1 cellular context compared by ENCODE assay signal in the genomic region with DNA sequence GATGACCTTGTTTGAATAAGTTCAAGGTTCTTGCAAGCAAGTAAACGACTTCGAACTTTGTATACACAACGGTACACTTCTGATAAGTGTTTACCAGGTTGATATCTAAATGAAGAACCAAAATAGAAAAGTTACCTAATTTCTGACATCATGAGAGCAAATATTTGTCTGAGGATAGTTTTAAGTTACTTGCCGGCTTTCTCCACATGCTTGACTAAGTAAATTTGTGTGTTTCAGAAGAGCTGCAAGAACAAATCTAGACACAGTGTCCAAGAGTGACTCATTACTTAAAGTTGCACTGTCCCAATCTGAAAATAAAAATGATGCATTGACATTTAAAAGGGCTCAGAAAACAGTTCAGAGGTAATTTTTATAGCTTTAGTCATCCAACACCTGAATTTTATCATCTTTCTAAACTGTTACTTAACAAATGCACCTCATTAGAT.
TF ChIP-seq lines count a peak whose summit lies in the region.

No MANE protein-coding gene starts in this region.

TF ChIP-seq in HepG2, 621 proteins besides CTCF, POLR2A, EP300 and RAD21 (continued from another document and continues in another):
- peak; percentile 49; the same call in 1 of the 2 replicates for TF ChIP-seq NR2C2 (CRISPR knock-in tag; IDR thresholded peaks at IDR 0.05; ENCODE audit: borderline replicate concordance)
- no peak for TF ChIP-seq ZNF577 (CRISPR knock-in tag; IDR thresholded peaks at IDR 0.05; ENCODE audit: borderline replicate concordance, low read depth)
- TF ChIP-seq SOX6 (IDR thresholded peaks at IDR 0.05), result no peak
- TF ChIP-seq SOX6 (CRISPR knock-in tag; IDR thresholded peaks at IDR 0.05), result peak; percentile 38; the same call in 1 of the 2 replicates
- peak; percentile 45; the same call in 1 of the 2 replicates for TF ChIP-seq CREM (IDR thresholded peaks at IDR 0.05)
- no peak for TF ChIP-seq CREM (CRISPR knock-in tag; IDR thresholded peaks at IDR 0.05)
- TF ChIP-seq ZNF441 (CRISPR knock-in tag; IDR thresholded peaks at IDR 0.05; ENCODE audit: borderline replicate concordance), result no peak
- no peak for TF ChIP-seq RARG (CRISPR knock-in tag; IDR thresholded peaks at IDR 0.05; ENCODE audit: low read depth)
- TF ChIP-seq PAF1 (CRISPR knock-in tag; IDR thresholded peaks at IDR 0.05), result no peak
- TF ChIP-seq ZNF30 (CRISPR knock-in tag; IDR thresholded peaks at IDR 0.05), result no peak
- TF ChIP-seq ZNF234 (CRISPR knock-in tag; conservative IDR thresholded peaks at IDR 0.05), result no peak
- no peak for TF ChIP-seq ZNF878 (CRISPR knock-in tag; IDR thresholded peaks at IDR 0.05)
- no peak for TF ChIP-seq TSC22D2 (CRISPR knock-in tag; IDR thresholded peaks at IDR 0.05; ENCODE audit: borderline replicate concordance)
- no peak for TF ChIP-seq NFKBIZ (CRISPR knock-in tag; IDR thresholded peaks at IDR 0.05)
- TF ChIP-seq HOXA5 (CRISPR knock-in tag; IDR thresholded peaks at IDR 0.05), result no peak
- TF ChIP-seq PCBP2 (optimal IDR thresholded peaks at IDR 0.05; ENCODE audit: low read depth, low read length, poor library complexity, severe bottlenecking), result no peak
- TF ChIP-seq, protein P1, sequence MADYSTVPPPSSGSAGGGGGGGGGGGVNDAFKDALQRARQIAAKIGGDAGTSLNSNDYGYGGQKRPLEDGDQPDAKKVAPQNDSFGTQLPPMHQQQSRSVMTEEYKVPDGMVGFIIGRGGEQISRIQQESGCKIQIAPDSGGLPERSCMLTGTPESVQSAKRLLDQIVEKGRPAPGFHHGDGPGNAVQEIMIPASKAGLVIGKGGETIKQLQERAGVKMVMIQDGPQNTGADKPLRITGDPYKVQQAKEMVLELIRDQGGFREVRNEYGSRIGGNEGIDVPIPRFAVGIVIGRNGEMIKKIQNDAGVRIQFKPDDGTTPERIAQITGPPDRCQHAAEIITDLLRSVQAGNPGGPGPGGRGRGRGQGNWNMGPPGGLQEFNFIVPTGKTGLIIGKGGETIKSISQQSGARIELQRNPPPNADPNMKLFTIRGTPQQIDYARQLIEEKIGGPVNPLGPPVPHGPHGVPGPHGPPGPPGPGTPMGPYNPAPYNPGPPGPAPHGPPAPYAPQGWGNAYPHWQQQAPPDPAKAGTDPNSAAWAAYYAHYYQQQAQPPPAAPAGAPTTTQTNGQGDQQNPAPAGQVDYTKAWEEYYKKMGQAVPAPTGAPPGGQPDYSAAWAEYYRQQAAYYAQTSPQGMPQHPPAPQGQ (CRISPR knock-in tag; IDR thresholded peaks at IDR 0.05; ENCODE audit: borderline replicate concordance), result no peak
- no peak for TF ChIP-seq FOXP1 (IDR thresholded peaks at IDR 0.05)
- peak; percentile 82 for TF ChIP-seq FOXP1 (CRISPR knock-in tag; IDR thresholded peaks at IDR 0.05)
- TF ChIP-seq ZMYM4 (CRISPR knock-in tag; IDR thresholded peaks at IDR 0.05), result no peak
- no peak for TF ChIP-seq SIN3B (IDR thresholded peaks at IDR 0.05; ENCODE audit: low read length)
- TF ChIP-seq FOXO1 (CRISPR knock-in tag; IDR thresholded peaks at IDR 0.05), result no peak
- no peak for TF ChIP-seq ZNF543 (CRISPR knock-in tag; IDR thresholded peaks at IDR 0.05)
- no peak for TF ChIP-seq PHF21A (CRISPR knock-in tag; IDR thresholded peaks at IDR 0.05)
- TF ChIP-seq RFX3 (CRISPR knock-in tag; IDR thresholded peaks at IDR 0.05), result no peak
- no peak for TF ChIP-seq SALL2 (CRISPR knock-in tag; IDR thresholded peaks at IDR 0.05)
- TF ChIP-seq ZSCAN25 (CRISPR knock-in tag; IDR thresholded peaks at IDR 0.05), result no peak
- peak; percentile 78; the same call in 1 of the 2 replicates for TF ChIP-seq GATAD2A (CRISPR knock-in tag; IDR thresholded peaks at IDR 0.05)
- no peak for TF ChIP-seq SKI (IDR thresholded peaks at IDR 0.05; ENCODE audit: partially characterized antibody)
- TF ChIP-seq ZNF558 (CRISPR knock-in tag; IDR thresholded peaks at IDR 0.05; ENCODE audit: borderline replicate concordance), result no peak
- no peak for TF ChIP-seq NRL (CRISPR knock-in tag; IDR thresholded peaks at IDR 0.05; ENCODE audit: borderline replicate concordance)
- TF ChIP-seq ZNF318 (CRISPR knock-in tag; IDR thresholded peaks at IDR 0.05), result no peak
- no peak for TF ChIP-seq ZNF576 (CRISPR knock-in tag; IDR thresholded peaks at IDR 0.05)
- no peak for TF ChIP-seq MZF1 (CRISPR knock-in tag; IDR thresholded peaks at IDR 0.05; ENCODE audit: borderline replicate concordance)
- TF ChIP-seq ZNF639 (CRISPR knock-in tag; conservative IDR thresholded peaks at IDR 0.05), result no peak
- TF ChIP-seq FOXA1 (IDR thresholded peaks at IDR 0.05), result no peak
- peak; percentile 16; the same call in 1 of the 2 replicates for TF ChIP-seq FOXA1 (CRISPR knock-in tag; IDR thresholded peaks at IDR 0.05)
- TF ChIP-seq MED1 (CRISPR knock-in tag; IDR thresholded peaks at IDR 0.05), result peak; percentile 37; the same call in 1 of the 2 replicates
- TF ChIP-seq ZNF180 (CRISPR knock-in tag; IDR thresholded peaks at IDR 0.05; ENCODE audit: borderline replicate concordance, low read depth), result no peak
- TF ChIP-seq ZNF263 (CRISPR knock-in tag; IDR thresholded peaks at IDR 0.05), result no peak
- no peak for TF ChIP-seq ZNF326 (CRISPR knock-in tag; IDR thresholded peaks at IDR 0.05; ENCODE audit: borderline replicate concordance)
- no peak for TF ChIP-seq DNMT1 (CRISPR knock-in tag; IDR thresholded peaks at IDR 0.05)
- TF ChIP-seq ZNF781 (CRISPR knock-in tag; IDR thresholded peaks at IDR 0.05; ENCODE audit: borderline replicate concordance, not compliant biosample characterization), result no peak
- TF ChIP-seq ZNF224 (CRISPR knock-in tag; IDR thresholded peaks at IDR 0.05), result no peak
- peak; percentile 55; the same call in 1 of the 2 replicates for TF ChIP-seq FOXJ3 (CRISPR knock-in tag; IDR thresholded peaks at IDR 0.05; ENCODE audit: borderline replicate concordance)
- TF ChIP-seq THRA (CRISPR knock-in tag; IDR thresholded peaks at IDR 0.05; ENCODE audit: borderline replicate concordance), result no peak
- TF ChIP-seq, protein P2, sequence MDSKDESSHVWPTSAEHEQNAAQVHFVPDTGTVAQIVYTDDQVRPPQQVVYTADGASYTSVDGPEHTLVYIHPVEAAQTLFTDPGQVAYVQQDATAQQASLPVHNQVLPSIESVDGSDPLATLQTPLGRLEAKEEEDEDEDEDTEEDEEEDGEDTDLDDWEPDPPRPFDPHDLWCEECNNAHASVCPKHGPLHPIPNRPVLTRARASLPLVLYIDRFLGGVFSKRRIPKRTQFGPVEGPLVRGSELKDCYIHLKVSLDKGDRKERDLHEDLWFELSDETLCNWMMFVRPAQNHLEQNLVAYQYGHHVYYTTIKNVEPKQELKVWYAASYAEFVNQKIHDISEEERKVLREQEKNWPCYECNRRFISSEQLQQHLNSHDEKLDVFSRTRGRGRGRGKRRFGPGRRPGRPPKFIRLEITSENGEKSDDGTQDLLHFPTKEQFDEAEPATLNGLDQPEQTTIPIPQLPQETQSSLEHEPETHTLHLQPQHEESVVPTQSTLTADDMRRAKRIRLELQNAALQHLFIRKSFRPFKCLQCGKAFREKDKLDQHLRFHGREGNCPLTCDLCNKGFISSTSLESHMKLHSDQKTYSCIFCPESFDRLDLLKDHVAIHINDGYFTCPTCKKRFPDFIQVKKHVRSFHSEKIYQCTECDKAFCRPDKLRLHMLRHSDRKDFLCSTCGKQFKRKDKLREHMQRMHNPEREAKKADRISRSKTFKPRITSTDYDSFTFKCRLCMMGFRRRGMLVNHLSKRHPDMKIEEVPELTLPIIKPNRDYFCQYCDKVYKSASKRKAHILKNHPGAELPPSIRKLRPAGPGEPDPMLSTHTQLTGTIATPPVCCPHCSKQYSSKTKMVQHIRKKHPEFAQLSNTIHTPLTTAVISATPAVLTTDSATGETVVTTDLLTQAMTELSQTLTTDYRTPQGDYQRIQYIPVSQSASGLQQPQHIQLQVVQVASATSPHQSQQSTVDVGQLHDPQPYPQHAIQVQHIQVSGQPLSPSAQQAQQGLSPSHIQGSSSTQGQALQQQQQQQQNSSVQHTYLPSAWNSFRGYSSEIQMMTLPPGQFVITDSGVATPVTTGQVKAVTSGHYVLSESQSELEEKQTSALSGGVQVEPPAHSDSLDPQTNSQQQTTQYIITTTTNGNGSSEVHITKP (CRISPR knock-in tag; IDR thresholded peaks at IDR 0.05; ENCODE audit: low read depth), result no peak
- no peak for TF ChIP-seq WIZ (CRISPR knock-in tag; IDR thresholded peaks at IDR 0.05)
- no peak for TF ChIP-seq ZNF850 (CRISPR knock-in tag; conservative IDR thresholded peaks at IDR 0.05)
- no peak for TF ChIP-seq TP53 (CRISPR knock-in tag; conservative IDR thresholded peaks at IDR 0.05)
- peak; percentile 30; the same call in 1 of the 2 replicates for TF ChIP-seq FOSL2 (CRISPR knock-in tag; IDR thresholded peaks at IDR 0.05)
- no peak for TF ChIP-seq TFDP2 (CRISPR knock-in tag; IDR thresholded peaks at IDR 0.05)
